Comparison of ENCODE assay signal across 11 cellular contexts in genomic region chr18:79682896-79683625, GRCh38. TPM values are rescaled to one million over a fixed set of nuclear protein-coding genes. Genes with fewer than 3 reads are reported as not detected.
DNase-seq lines count a peak whose midpoint lies in the region; ATAC-seq, FAIRE-seq and TF ChIP-seq lines count a peak whose summit lies in the region.
"Had no signal": no experiment of that assay in that cellular context is flagged by ENCODE, and none has a peak within 500 bp of the region (broad histone marks: within the 10 kb centered on the region; RNA-seq: fewer than 3 reads in every experiment).

No MANE protein-coding gene starts in this region.

- peaks cover 26% of the 10 kb centered on the region for H3K4me1 ChIP-seq in GM12878 (ENCODE audit: control insufficient read depth, insufficient read depth, low read length)

- H2AFZ ChIP-seq in GM12878 (ENCODE audit: control insufficient read depth, low read depth, low read length): no peak overlapping the region

- no peak for ATAC-seq in activated CD8-positive, alpha-beta memory T cell treated with anti-CD3 and anti-CD28 coated beads, Interleukin-2, amount 10 ng/mL, durations not matched to agents 7 days and 5 days
- ATAC-seq in GM12878 (no peak), left colon (no peak)
- ATAC-seq: left lung, Panc1 had no signal

- peaks cover 2% of the 10 kb centered on the region; the same call in 1 of the 2 replicates for H4K20me1 ChIP-seq in GM12878 (ENCODE audit: control insufficient read depth, insufficient read depth)

- TF ChIP-seq RAD21 in GM12878 (IDR thresholded peaks at IDR 0.05; ENCODE audit: insufficient read depth, low read depth, low read length): no peak

- peak overlapping the region; percentile 95 for H3K4me2 ChIP-seq in GM12878 (ENCODE audit: control insufficient read depth, insufficient read depth)

- no peak for FAIRE-seq in GM12878 (lab: Jason Lieb, UNC)

- no peaks in the 10 kb centered on the region for H3K9me3 ChIP-seq in GM12878 (replicated peaks; ENCODE audit: control insufficient read depth, insufficient read depth, low read length)
- H3K9me3 ChIP-seq: left lung had no signal

- in situ Hi-C loops in GM12878 (cut with MboI): loop anchor here (5.0 kb wide), 2 partner anchors 274 to 354 kb away; no protein-coding TSS in a partner anchor

- BruUV-seq in GM12878 (replicated peaks; lab: Mats Ljungman, UMichigan): no TSS peak

- DNase-seq in activated CD8-positive, alpha-beta memory T cell treated with anti-CD3 and anti-CD28 coated beads, Interleukin-2, amount 10 ng/mL, durations not matched to agents 7 days and 5 days: peak; percentile 72
- DNase-seq in activated CD8-positive, alpha-beta memory T cell treated with anti-CD3 and anti-CD28 coated beads, Interleukin-2, amount 50 U/mL, for 4 hours: no peak
- no peak for DNase-seq in GM12878 (ENCODE audit: low read depth, low spot score)
- peak in 2 of 3 donors; percentile 56 to 69 for DNase-seq in stimulated activated CD4-positive, alpha-beta T cell treated with anti-CD3 and anti-CD28 coated beads, TNF-alpha, amount 100 ng/mL, for 48 hours (ENCODE audit: low read depth in 3 of 3)
- no peak for DNase-seq in left colon
- DNase-seq in NCI-H2196 (lab: John Stamatoyannopoulos, UW; ENCODE audit: unreplicated experiment): no peak
- DNase-seq in NCI-H1092 treated with DMSO at 0.1 percent for 48 hours (lab: John Stamatoyannopoulos, UW): no peak
- DNase-seq: NCI-H1417 treated with DMSO at 0.1 percent for 48 hours had no signal

- no peaks in the 10 kb centered on the region for H3K27me3 ChIP-seq in GM12878 (replicated peaks in 1 of 2; ENCODE audit: control insufficient read depth in 2 of 2, insufficient read depth in 2 of 2, low read length in 1 of 2)
- H3K27me3 ChIP-seq: left lung had no signal

- no peaks in the 10 kb centered on the region for H3K27me3 Mint-ChIP-seq in activated CD8-positive, alpha-beta memory T cell treated with anti-CD3 and anti-CD28 coated beads, Interleukin-2, amount 10 ng/mL, durations not matched to agents 7 days and 5 days
- no peaks in the 10 kb centered on the region for H3K27me3 Mint-ChIP-seq in T-helper 1 cell treated with Interleukin-12 subunit alpha and Interleukin-12 subunit beta and Interleukin-4 antibody, amounts not matched to agents 30 μg/mL and 1 μg/mL, for 36 hours (ENCODE audit: low read depth)

- peaks cover 71% of the 10 kb centered on the region for H3K4me1 Mint-ChIP-seq in activated CD8-positive, alpha-beta memory T cell treated with anti-CD3 and anti-CD28 coated beads, Interleukin-2, amount 10 ng/mL, durations not matched to agents 7 days and 5 days
- peaks cover 64% of the 10 kb centered on the region for H3K4me1 Mint-ChIP-seq in T-helper 1 cell treated with Interleukin-12 subunit alpha and Interleukin-12 subunit beta and Interleukin-4 antibody, amounts not matched to agents 30 μg/mL and 1 μg/mL, for 36 hours (ENCODE audit: low read depth)

- peaks cover 69% of the 10 kb centered on the region for H3K79me2 ChIP-seq in GM12878 (ENCODE audit: control insufficient read depth, insufficient read depth, low read length)

- H3K4me3 Mint-ChIP-seq in activated CD8-positive, alpha-beta memory T cell treated with anti-CD3 and anti-CD28 coated beads, Interleukin-2, amount 10 ng/mL, durations not matched to agents 7 days and 5 days: peak overlapping the region; percentile 53
- H3K4me3 Mint-ChIP-seq in T-helper 1 cell treated with Interleukin-12 subunit alpha and Interleukin-12 subunit beta and Interleukin-4 antibody, amounts not matched to agents 30 μg/mL and 1 μg/mL, for 36 hours: peak overlapping the region; percentile 85

- no peak for TF ChIP-seq CTCF in GM12878 (IDR thresholded peaks at IDR 0.05 in 2 of 3, conservative IDR thresholded peaks at IDR 0.05 in 1 of 3; ENCODE audit: control insufficient read depth in 2 of 3, extremely low read depth in 1 of 3, insufficient read depth in 1 of 3, low read depth in 3 of 3, low read length in 3 of 3)

- H3K36me3 Mint-ChIP-seq in activated CD8-positive, alpha-beta memory T cell treated with anti-CD3 and anti-CD28 coated beads, Interleukin-2, amount 10 ng/mL, durations not matched to agents 7 days and 5 days: peaks cover 43% of the 10 kb centered on the region
- peaks cover 18% of the 10 kb centered on the region for H3K36me3 Mint-ChIP-seq in T-helper 1 cell treated with Interleukin-12 subunit alpha and Interleukin-12 subunit beta and Interleukin-4 antibody, amounts not matched to agents 30 μg/mL and 1 μg/mL, for 36 hours (ENCODE audit: low read depth)

- peak overlapping the region; percentile 41; the same call in 1 of the 2 replicates for H3K27ac ChIP-seq in GM12878 (ENCODE audit: control insufficient read depth, insufficient read depth)

- no peaks in the 10 kb centered on the region; a peak in 1 of 4 replicates for H3K36me3 ChIP-seq in GM12878 (ENCODE audit: control insufficient read depth in 2 of 2, insufficient read depth in 2 of 2, low read length in 1 of 2)
- H3K36me3 ChIP-seq: left lung had no signal

- POLR2A ChIA-PET in GM12878 (lab: Charles Lee): interaction anchor here (0.5 kb wide), 1 partner anchor 189 kb away, joined by 3 read pairs; no protein-coding TSS in a partner anchor

- WGBS in GM12878 (ENCODE audit: insufficient coverage, insufficient replicate concordance, low lambda C conversion rate, missing lambda C conversion rate): 64% methylated on average over 15 of the region's 15 CpGs

- intact Hi-C loops in GM12878 (cut with micrococcal nuclease; ENCODE audit: unreplicated experiment): loop anchor here (5.0 to 10.0 kb wide), 2 partner anchors 304 to 462 kb away; partner anchors contain the start of gene TXNL4A
- intact Hi-C loops in left colon (cut with DNase I, micrococcal nuclease): no loop called here

- no peak overlapping the region for H3K9ac ChIP-seq in GM12878 (ENCODE audit: control insufficient read depth, insufficient read depth, low read length)

- H3K9me3 Mint-ChIP-seq in activated CD8-positive, alpha-beta memory T cell treated with anti-CD3 and anti-CD28 coated beads, Interleukin-2, amount 10 ng/mL, durations not matched to agents 7 days and 5 days (ENCODE audit: low read depth): peaks cover 2% of the 10 kb centered on the region
- H3K9me3 Mint-ChIP-seq in T-helper 1 cell treated with Interleukin-12 subunit alpha and Interleukin-12 subunit beta and Interleukin-4 antibody, amounts not matched to agents 30 μg/mL and 1 μg/mL, for 36 hours: no peaks in the 10 kb centered on the region

- SMC1A ChIA-PET in GM12878 (lab: Charles Lee; ENCODE audit: uncharacterized antibody, unreplicated experiment): interaction anchor here (1.1 kb wide), 1 partner anchor 24 kb away, joined by 3 read pairs; no protein-coding TSS in a partner anchor

- RAD21 ChIA-PET in GM12878 (lab: Charles Lee; ENCODE audit: unreplicated experiment): no interaction called here

- no peak for TF ChIP-seq POLR2A in GM12878 (IDR thresholded peaks at IDR 0.05; ENCODE audit: low read depth, low read length)

- H3K4me3 ChIP-seq in GM12878: peak overlapping the region; percentile 39; the same call in 1 of the 2 replicates
- H3K4me3 ChIP-seq: left lung had no signal

- CTCF ChIA-PET in activated CD8-positive, alpha-beta memory T cell treated with anti-CD3 and anti-CD28 coated beads, Interleukin-2, amount 10 ng/mL, durations not matched to agents 7 days and 5 days (lab: Charles Lee): no interaction called here
- CTCF ChIA-PET in GM12878 (lab: Yijun Ruan, JAX): interaction anchor here (1.3 kb wide), 1 partner anchor 26 kb away, joined by 3 read pairs; no protein-coding TSS in a partner anchor

- TF ChIP-seq EP300 in GM12878 (IDR thresholded peaks at IDR 0.05; ENCODE audit: borderline replicate concordance in 1 of 2, control insufficient read depth in 1 of 2, low read depth in 2 of 2, low read length in 2 of 2): no peak

- H3K27ac Mint-ChIP-seq in activated CD8-positive, alpha-beta memory T cell treated with anti-CD3 and anti-CD28 coated beads, Interleukin-2, amount 10 ng/mL, durations not matched to agents 7 days and 5 days: peak overlapping the region; percentile 92
- H3K27ac Mint-ChIP-seq in T-helper 1 cell treated with Interleukin-12 subunit alpha and Interleukin-12 subunit beta and Interleukin-4 antibody, amounts not matched to agents 30 μg/mL and 1 μg/mL, for 36 hours: peak overlapping the region; percentile 93

TF ChIP-seq in GM12878, 131 proteins besides CTCF, POLR2A, EP300 and RAD21 (continues in another document):
- TF ChIP-seq, protein P1, sequence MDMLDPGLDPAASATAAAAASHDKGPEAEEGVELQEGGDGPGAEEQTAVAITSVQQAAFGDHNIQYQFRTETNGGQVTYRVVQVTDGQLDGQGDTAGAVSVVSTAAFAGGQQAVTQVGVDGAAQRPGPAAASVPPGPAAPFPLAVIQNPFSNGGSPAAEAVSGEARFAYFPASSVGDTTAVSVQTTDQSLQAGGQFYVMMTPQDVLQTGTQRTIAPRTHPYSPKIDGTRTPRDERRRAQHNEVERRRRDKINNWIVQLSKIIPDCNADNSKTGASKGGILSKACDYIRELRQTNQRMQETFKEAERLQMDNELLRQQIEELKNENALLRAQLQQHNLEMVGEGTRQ (IDR thresholded peaks at IDR 0.05; ENCODE audit: borderline replicate concordance, low read depth, low read length): no peak
- TF ChIP-seq FOS (IDR thresholded peaks at IDR 0.05; ENCODE audit: borderline replicate concordance, extremely low read depth, insufficient read length) (no peak), BHLHE40 (IDR thresholded peaks at IDR 0.05; ENCODE audit: borderline replicate concordance in 1 of 2, low read depth in 2 of 2, low read length in 1 of 2) (peak in 1 of 2 experiments; percentile 16; a peak in 1 of 4 replicates)

RNA-seq across cellular contexts. Expression of gene CTDP1, which starts 3.5 kb away (rescaled TPM):
- total RNA-seq in activated CD8-positive, alpha-beta memory T cell treated with anti-CD3 and anti-CD28 coated beads, Interleukin-2, amount 10 ng/mL, durations not matched to agents 7 days and 5 days: 10 to 100 TPM; 38.4 to 39.7 TPM
- total RNA-seq in GM12878 (2013; cell fraction: nucleolus; rRNA removed): 25.6 and 26.8 TPM in 2 replicates
- total RNA-seq in GM12878 (2014; rRNA removed): 22.1 and 23.8 TPM in 2 replicates
- 7.3 and 8.0 TPM in 2 replicates for total RNA-seq in GM12878 (2014; rRNA removed; fragmentation: Illumina TruSeq; extraction: Trizol)
- 30.4 and 31.3 TPM in 2 replicates for total RNA-seq in GM12878 (2021)
- 5.9 TPM for polyA plus RNA-seq in GM12878 (2011; ENCODE audit: low read depth)
- polyA plus RNA-seq in GM12878 (2011; rRNA removed): 4.9 and 9.5 TPM in 2 replicates
- polyA plus RNA-seq in GM12878 (2011; cell fraction: cytosol; rRNA removed): 9.0 and 10.2 TPM in 2 replicates
- 37.1 and 48.0 TPM in 2 replicates for polyA plus RNA-seq in GM12878 (2011; cell fraction: nucleus; rRNA removed)
- 12.2 and 14.2 TPM in 2 replicates for polyA plus RNA-seq in GM12878 (2012)
- polyA plus RNA-seq in GM12878 (2014; fragmentation: Illumina TruSeq; extraction: Trizol): 1.9 and 6.0 TPM in 2 replicates
- polyA plus RNA-seq in GM12878 (2014; fragmentation: Nextera tagmentation; extraction: Ambion mirVana): 1 to 10 TPM in 1 of 2 experiments, under 1 TPM in 1; 0.32 to 1.6 TPM
- polyA plus RNA-seq in GM12878 (2014; rRNA removed): 16.7 and 19.3 TPM in 2 replicates
- polyA plus RNA-seq in GM12878 (2016; fragmentation: Nextera tagmentation; extraction: Ambion mirVana): 10 to 100 TPM in 1 of 2 experiments, 1 to 10 TPM in 1; 4.2 to 13.9 TPM
- 13.9 and 14.8 TPM in 2 replicates for polyA minus RNA-seq in GM12878 (2011; rRNA and poly(A)+ RNA removed)
- polyA minus RNA-seq in GM12878 (2011; cell fraction: cytosol; rRNA and poly(A)+ RNA removed): 5.6 and 10.0 TPM in 2 replicates
- 17.0 and 31.8 TPM in 2 replicates for polyA minus RNA-seq in GM12878 (2011; cell fraction: nucleus; rRNA and poly(A)+ RNA removed)
- 10 to 100 TPM; 31.4 to 36.3 TPM for total RNA-seq in left colon

Comparison
In these comparisons a context has a peak if more than half of its experiments do, and no peak if none do; other contexts are left out.
1. DNase-seq: peak in activated CD8-positive, alpha-beta memory T cell treated with anti-CD3 and anti-CD28 coated beads, Interleukin-2, amount 10 ng/mL, durations not matched to agents 7 days and 5 days (single experiment) and stimulated activated CD4-positive, alpha-beta T cell treated with anti-CD3 and anti-CD28 coated beads, TNF-alpha, amount 100 ng/mL, for 48 hours (2 of 3); none in activated CD8-positive, alpha-beta memory T cell treated with anti-CD3 and anti-CD28 coated beads, Interleukin-2, amount 50 U/mL, for 4 hours (single experiment), GM12878 (single experiment), left colon (0 of 2), NCI-H2196 (single experiment) and NCI-H1092 treated with DMSO at 0.1 percent for 48 hours (single experiment).